ENCODE assay signal across 17 cellular contexts in the genomic region with DNA sequence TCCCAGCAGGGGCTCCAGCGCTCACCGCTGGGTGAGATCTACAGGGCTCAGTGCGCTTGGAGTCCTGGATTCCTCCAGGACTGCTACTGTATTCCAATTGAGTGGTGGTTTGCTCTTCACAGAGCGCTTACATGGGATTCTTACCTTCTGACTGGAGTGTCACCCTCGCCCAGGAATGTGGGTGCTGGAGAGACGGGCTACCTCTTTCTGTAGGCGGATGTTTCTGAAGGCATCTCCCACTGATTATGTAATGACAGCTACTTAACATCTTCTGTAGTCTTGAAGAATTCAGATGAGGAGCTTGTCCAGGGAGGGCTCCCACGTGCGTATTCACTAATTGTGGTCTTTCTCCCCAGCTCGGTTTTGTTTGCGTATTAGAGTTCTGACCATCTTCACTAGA.
DNase-seq lines count a peak whose midpoint lies in the region; ATAC-seq, FAIRE-seq and TF ChIP-seq lines count a peak whose summit lies in the region.
"Had no signal": no experiment of that assay in that cellular context is flagged by ENCODE, and none has a peak within 500 bp of the region (broad histone marks: within the 10 kb centered on the region; RNA-seq: fewer than 3 reads in every experiment).

No MANE protein-coding gene starts in this region.

- H3K9ac ChIP-seq in K562 (ENCODE audit: insufficient read depth in 1 of 2, low read depth in 2 of 2, low read length in 2 of 2) = no peak overlapping the region
- H3K9ac ChIP-seq: BLaER1, GM23248 had no signal

- H3K4me2 ChIP-seq in K562 (ENCODE audit: insufficient read depth, low read length) = no peak overlapping the region
- H3K4me2 ChIP-seq: BLaER1 had no signal

- POLR2A ChIA-PET in K562 (lab: Yijun Ruan, JAX) (interaction anchor here (0.6 to 2.5 kb wide), 8 partner anchors 8 to 399 kb away, joined by 3 to 10 read pairs (median 4); no protein-coding TSS in a partner anchor), GM10248 (lab: Yijun Ruan, JAX) (no interaction called here)

- H4K20me1 ChIP-seq in K562 (replicated peaks; ENCODE audit: control insufficient read depth, insufficient read depth, low read length) = no peaks in the 10 kb centered on the region

- H3K27ac Mint-ChIP-seq in activated CD4-positive, alpha-beta T cell treated with anti-CD3 and anti-CD28 coated beads, Interleukin-2, amount 10 ng/mL, durations not matched to agents 24 days and 14 days = no peak overlapping the region
- H3K27ac Mint-ChIP-seq in nephron = peak overlapping the region in 2 of 3 experiments; percentile 1 to 4

- intact Hi-C loops in activated CD4-positive, alpha-beta T cell treated with anti-CD3 and anti-CD28 coated beads, Interleukin-2, amount 10 ng/mL, durations not matched to agents 24 days and 14 days (cut with micrococcal nuclease) = no loop called here
- intact Hi-C loops in K562 (cut with micrococcal nuclease) = no loop called here

- TF ChIP-seq POLR2A in K562 (conservative IDR thresholded peaks at IDR 0.05) = no peak

- 92% methylated on average over 11 of the region's 11 CpGs for WGBS in K562 (ENCODE audit: insufficient coverage, low coverage, missing lambda C conversion rate)

- H3K4me1 ChIP-seq in K562 (replicated peaks in 1 of 2; ENCODE audit: control insufficient read depth in 2 of 2, insufficient read depth in 2 of 2, low read length in 2 of 2) = no peaks in the 10 kb centered on the region; a peak in 1 of 5 replicates
- H3K4me1 ChIP-seq: BLaER1 had no signal

- H3K4me3 Mint-ChIP-seq in activated CD4-positive, alpha-beta T cell treated with anti-CD3 and anti-CD28 coated beads, Interleukin-2, amount 10 ng/mL, durations not matched to agents 24 days and 14 days = no peak overlapping the region
- no peak overlapping the region for H3K4me3 Mint-ChIP-seq in nephron
- H3K4me3 Mint-ChIP-seq: CD8-positive, alpha-beta memory T cell; H9; IgD-negative memory B cell had no signal

- no peak for ATAC-seq in K562

- H3K4me1 Mint-ChIP-seq in activated CD4-positive, alpha-beta T cell treated with anti-CD3 and anti-CD28 coated beads, Interleukin-2, amount 10 ng/mL, durations not matched to agents 24 days and 14 days = no peaks in the 10 kb centered on the region
- H3K4me1 Mint-ChIP-seq in nephron = peaks cover 26% of the 10 kb centered on the region

- H3K27ac ChIP-seq in K562 (ENCODE audit: extremely low read depth, low read depth, low read length) = no peak overlapping the region
- H3K27ac ChIP-seq: 22Rv1, BLaER1, GM23248 had no signal

- in situ Hi-C loops in K562 (cut with MboI) = no loop called here

- no peaks in the 10 kb centered on the region for H3K9me3 Mint-ChIP-seq in activated CD4-positive, alpha-beta T cell treated with anti-CD3 and anti-CD28 coated beads, Interleukin-2, amount 10 ng/mL, durations not matched to agents 24 days and 14 days
- H3K9me3 Mint-ChIP-seq in nephron = no peaks in the 10 kb centered on the region
- H3K9me3 Mint-ChIP-seq: CD8-positive, alpha-beta memory T cell; H9; IgD-negative memory B cell had no signal

- no peak for TF ChIP-seq RAD21 in K562 (CRISPR knock-in tag; conservative IDR thresholded peaks at IDR 0.05 in 1 of 2, IDR thresholded peaks at IDR 0.05 in 1 of 2)

- no peak overlapping the region for H2AFZ ChIP-seq in K562 (ENCODE audit: low read depth, low read length)
- H2AFZ ChIP-seq: GM23248 had no signal

- H3K4me3 ChIP-seq in K562 = no peak overlapping the region
- H3K4me3 ChIP-seq: BLaER1, GM23248 had no signal

- H3K36me3 Mint-ChIP-seq in activated CD4-positive, alpha-beta T cell treated with anti-CD3 and anti-CD28 coated beads, Interleukin-2, amount 10 ng/mL, durations not matched to agents 24 days and 14 days (ENCODE audit: low read depth) = peaks cover 15% of the 10 kb centered on the region
- peaks cover 31% of the 10 kb centered on the region for H3K36me3 Mint-ChIP-seq in nephron (ENCODE audit: low read depth)
- H3K36me3 Mint-ChIP-seq: IgD-negative memory B cell had no signal

- H3K27me3 Mint-ChIP-seq in activated CD4-positive, alpha-beta T cell treated with anti-CD3 and anti-CD28 coated beads, Interleukin-2, amount 10 ng/mL, durations not matched to agents 24 days and 14 days = no peaks in the 10 kb centered on the region
- peaks cover 3% of the 10 kb centered on the region for H3K27me3 Mint-ChIP-seq in nephron (ENCODE audit: low read depth)
- H3K27me3 Mint-ChIP-seq: IgD-negative memory B cell had no signal

- H3K27me3 ChIP-seq in K562 (ENCODE audit: control insufficient read depth in 2 of 2, insufficient read depth in 2 of 2, low read length in 2 of 2) = no peaks in the 10 kb centered on the region
- H3K27me3 ChIP-seq: BLaER1 had no signal

- CTCF ChIA-PET in K562 (lab: Yijun Ruan, JAX; ENCODE audit: low intra/inter-chr PET ratio) (no interaction called here), GM10248 (lab: Yijun Ruan, JAX) (interaction anchor here (1.2 kb wide), 1 partner anchor 56 kb away, joined by 3 read pairs; no protein-coding TSS in a partner anchor)

- no TSS peak for BruUV-seq in K562 (replicated peaks; lab: Mats Ljungman, UMichigan)

- peak; percentile 49 for DNase-seq in activated CD4-positive, alpha-beta T cell treated with anti-CD3 and anti-CD28 coated beads, Interleukin-2, amount 10 ng/mL, durations not matched to agents 24 days and 14 days
- no peak for DNase-seq in activated CD4-positive, alpha-beta T cell treated with anti-CD3 and anti-CD28 coated beads for 4 hours
- DNase-seq in K562 (ENCODE audit: extremely low read depth in 1 of 4, low spot score in 3 of 4) (no peak), pons (ENCODE audit: low spot score) (no peak), SHP77 (lab: John Stamatoyannopoulos, UW) (no peak), GM10248 (ENCODE audit: extremely low spot score) (no peak)
- DNase-seq: AML-193; CD8-positive, alpha-beta memory T cell; DMS53; GF-D8; GM23248; H9 had no signal

- no peak for TF ChIP-seq CTCF in K562 (IDR thresholded peaks at IDR 0.05 in 2 of 3, conservative IDR thresholded peaks at IDR 0.05 in 1 of 3; ENCODE audit: insufficient read depth in 2 of 3, low read depth in 1 of 3, low read length in 3 of 3)
- TF ChIP-seq CTCF in nephron (IDR thresholded peaks at IDR 0.05; ENCODE audit: unreplicated experiment in 3 of 3) = no peak
- TF ChIP-seq CTCF in GM10248 (IDR thresholded peaks at IDR 0.05; ENCODE audit: control extremely low read depth, extremely low read depth, low read depth, missing control alignments) = no peak

- no peak for TF ChIP-seq EP300 in K562 (IDR thresholded peaks at IDR 0.05; ENCODE audit: low read length)

- H3K79me2 ChIP-seq in K562 (ENCODE audit: control insufficient read depth, insufficient read depth, low read length) = no peaks in the 10 kb centered on the region

- H3K9me3 ChIP-seq in K562 (replicated peaks; ENCODE audit: control insufficient read depth, insufficient read depth, low read depth, low read length) = no peaks in the 10 kb centered on the region

- H3K9me1 ChIP-seq in K562 (ENCODE audit: control insufficient read depth, insufficient read depth, low read length) = no peaks in the 10 kb centered on the region

- no peak for FAIRE-seq in K562 (lab: Jason Lieb, UNC)
- FAIRE-seq: GM18507 had no signal

- H3K36me3 ChIP-seq in K562 (ENCODE audit: control insufficient read depth, insufficient read depth, low read length) = peaks cover 22% of the 10 kb centered on the region

TF ChIP-seq in K562, 482 proteins besides CTCF, POLR2A, EP300 and RAD21:
- 0 out of 2 replicates have a peak, but pooled peaks have one; percentile 15 for TF ChIP-seq MYNN (IDR thresholded peaks at IDR 0.05)
- TF ChIP-seq MYNN (CRISPR knock-in tag; IDR thresholded peaks at IDR 0.05) = no peak
- no peak for TF ChIP-seq PPARD (CRISPR knock-in tag; IDR thresholded peaks at IDR 0.05)
